11 cellular contexts compared by ENCODE assay signal in the genomic region with DNA sequence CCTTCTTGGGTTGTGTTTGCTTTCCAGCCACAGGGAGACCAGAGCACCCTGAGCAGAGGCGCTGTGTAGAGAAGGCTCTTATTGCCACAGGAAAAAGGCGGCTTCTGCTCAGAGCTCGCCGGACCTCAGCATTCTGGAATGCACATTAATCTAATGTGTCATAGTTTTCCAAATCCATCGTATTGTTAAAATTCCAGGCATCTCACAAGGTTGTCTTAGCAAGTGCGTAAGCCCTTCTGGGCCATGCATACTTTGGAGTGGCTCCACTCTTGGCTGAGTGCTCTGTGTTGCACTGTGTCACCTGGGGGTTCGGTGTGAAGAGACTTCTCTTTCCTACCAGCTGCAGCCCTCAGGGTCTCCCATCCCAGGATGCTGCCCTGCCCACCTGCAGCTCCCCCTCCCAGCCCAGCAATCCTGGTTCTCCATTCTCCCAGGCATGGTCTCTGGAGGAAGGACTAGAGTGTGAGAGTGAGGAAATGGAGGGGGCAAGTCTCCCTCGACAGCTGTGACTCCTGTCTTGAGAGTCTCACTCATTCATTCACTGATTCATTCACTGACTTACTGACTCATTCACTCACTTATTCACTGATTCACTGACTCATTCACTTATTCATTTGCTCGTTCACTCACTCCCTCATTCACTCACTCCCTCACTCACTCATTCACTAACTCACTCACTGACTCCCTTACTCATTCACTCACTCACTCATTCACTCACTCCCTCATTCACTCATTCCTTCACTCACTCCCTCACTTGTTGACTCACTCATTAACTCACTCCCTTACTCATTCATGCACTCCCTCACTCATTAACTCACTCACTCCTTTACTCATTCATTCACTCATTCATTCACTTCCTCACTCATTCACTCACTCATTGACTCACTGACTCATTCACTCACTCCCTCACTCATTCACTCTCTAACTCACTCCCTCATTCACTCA.
A peak's percentile ranks its signal among the peaks of the same experiment; 100 is the strongest.
DNase-seq lines count a peak whose midpoint lies in the region; ATAC-seq and TF ChIP-seq lines count a peak whose summit lies in the region.
"Had no signal": no experiment of that assay in that cellular context is flagged by ENCODE, and none has a peak within 500 bp of the region (broad histone marks: within the 10 kb centered on the region; RNA-seq: fewer than 3 reads in every experiment).

No MANE protein-coding gene starts in this region.

- POLR2A ChIA-PET in HEK293T (lab: Yijun Ruan, JAX) = no interaction called here

- H3K4me1 ChIP-seq in ACC112 (ENCODE audit: control insufficient read depth, insufficient read depth, low read length, unreplicated experiment) = no peaks in the 10 kb centered on the region
- peaks cover 0 to 5% of the 10 kb centered on the region in 2 donors for H3K4me1 ChIP-seq in lung (ENCODE audit: control insufficient read depth in 2 of 2, insufficient read depth in 2 of 2, low read length in 2 of 2)

- H3K4me3 ChIP-seq in ACC112 (ENCODE audit: low read depth, low read length) = no peak overlapping the region
- no peak overlapping the region for H3K4me3 ChIP-seq in HFF-Myc (replicated peaks; ENCODE audit: low read depth, low read length)
- no peak overlapping the region for H3K4me3 ChIP-seq in lung
- H3K4me3 ChIP-seq: smooth muscle cell, tibial nerve had no signal

- TF ChIP-seq CTCF in HFF-Myc (IDR thresholded peaks at IDR 0.05; ENCODE audit: low read depth, low read length, missing control alignments) (no peak), chondrocyte (IDR thresholded peaks at IDR 0.05) (no peak), lung (IDR thresholded peaks at IDR 0.05; ENCODE audit: control extremely low read depth, extremely low read depth) (no peak)

- CTCF ChIA-PET in HEK293T (lab: Yijun Ruan, JAX) = interaction anchor here (0.6 kb wide), 2 partner anchors 18 to 94 kb away, joined by 4 to 5 read pairs; no protein-coding TSS in a partner anchor

- H2AFZ ChIP-seq in ACC112 (ENCODE audit: low read length, unreplicated experiment) = no peak overlapping the region

- H3K4me3 Mint-ChIP-seq in chondrocyte (ENCODE audit: unreplicated experiment) = no peak overlapping the region

- H3K27me3 ChIP-seq in ACC112 (ENCODE audit: insufficient read depth, low read length) = no peaks in the 10 kb centered on the region
- H3K27me3 ChIP-seq in lung (ENCODE audit: control insufficient read depth, insufficient read depth) = no peaks in the 10 kb centered on the region
- H3K27me3 ChIP-seq: tibial nerve had no signal

- 58 to 62% methylated on average over 9 of the region's 9 CpGs for WGBS in lung, 2 donors

- H3K27ac Mint-ChIP-seq in chondrocyte (ENCODE audit: unreplicated experiment) = peak overlapping the region; percentile 62

- peak; percentile 43 for ATAC-seq in lung (ENCODE audit: insufficient read depth, low FRiP score)
- ATAC-seq in GM19467 (IDR thresholded peaks at IDR 0.05; ENCODE audit: unreplicated experiment) = no peak

- H3K27ac ChIP-seq in ACC112 (ENCODE audit: low read depth, low read length) (peak overlapping the region; percentile 21; the same call in 1 of the 2 replicates), lung (ENCODE audit: low read depth in 1 of 2, low read length in 1 of 2) (peak overlapping the region in 1 of 2 donors; percentile 73)

- peak; percentile 36 for DNase-seq in HFF-Myc (ENCODE audit: extremely low read depth, low read depth)
- no peak for DNase-seq in chondrocyte (ENCODE audit: low spot score)
- peak; percentile 56 for DNase-seq in lung (ENCODE audit: low spot score)
- no peak for DNase-seq in D341Med (ENCODE audit: low spot score)
- no peak for DNase-seq in SW480 (ENCODE audit: low spot score)
- DNase-seq in HEK293T (ENCODE audit: extremely low spot score) = no peak
- DNase-seq: DMS53 had no signal

- no peaks in the 10 kb centered on the region for H3K9me3 ChIP-seq in lung (ENCODE audit: control insufficient read depth in 2 of 2, insufficient read depth in 1 of 2, low read length in 1 of 2)
- H3K9me3 ChIP-seq: tibial nerve had no signal

- peaks cover 19% of the 10 kb centered on the region for H3K4me1 Mint-ChIP-seq in chondrocyte (ENCODE audit: low read depth)

- peaks cover 28% of the 10 kb centered on the region for H3K36me3 Mint-ChIP-seq in chondrocyte (ENCODE audit: low read depth)

- H3K27me3 Mint-ChIP-seq in chondrocyte (ENCODE audit: low read depth) = no peaks in the 10 kb centered on the region

- H3K36me3 ChIP-seq in ACC112 (ENCODE audit: insufficient read depth, low read length) (peaks cover 19% of the 10 kb centered on the region), lung (ENCODE audit: control insufficient read depth in 2 of 2, insufficient read depth in 2 of 2, low read length in 2 of 2) (peaks cover 15 to 41% of the 10 kb centered on the region in 2 donors)

- no peaks in the 10 kb centered on the region for H3K79me2 ChIP-seq in ACC112 (ENCODE audit: control insufficient read depth, insufficient read depth, low read length, unreplicated experiment)

- no peaks in the 10 kb centered on the region for H3K9me3 Mint-ChIP-seq in chondrocyte (ENCODE audit: low read depth)

TF ChIP-seq in HEK293T, 16 proteins besides CTCF, POLR2A, EP300 and RAD21:
- TF ChIP-seq CTBP1 (IDR thresholded peaks at IDR 0.05; ENCODE audit: borderline replicate concordance) = no peak
- no peak for TF ChIP-seq LEF1 (IDR thresholded peaks at IDR 0.05; ENCODE audit: borderline replicate concordance)
- TF ChIP-seq L3MBTL2 (conservative IDR thresholded peaks at IDR 0.05) = no peak
- TF ChIP-seq NFRKB (IDR thresholded peaks at IDR 0.05) = no peak
- no peak for TF ChIP-seq SP1 (IDR thresholded peaks at IDR 0.05)
- TF ChIP-seq FOXK2 (IDR thresholded peaks at IDR 0.05) = no peak
- no peak for TF ChIP-seq SUZ12 (IDR thresholded peaks at IDR 0.05)

Comparison
In these comparisons a context has a peak if more than half of its experiments do, and no peak if none do; other contexts are left out.
1. DNase-seq: peak in HFF-Myc (single experiment) and lung (single experiment); none in chondrocyte (single experiment), D341Med (single experiment), SW480 (single experiment) and HEK293T (single experiment).